ENCODE assay signal across 1 cellular context in the genomic region with DNA sequence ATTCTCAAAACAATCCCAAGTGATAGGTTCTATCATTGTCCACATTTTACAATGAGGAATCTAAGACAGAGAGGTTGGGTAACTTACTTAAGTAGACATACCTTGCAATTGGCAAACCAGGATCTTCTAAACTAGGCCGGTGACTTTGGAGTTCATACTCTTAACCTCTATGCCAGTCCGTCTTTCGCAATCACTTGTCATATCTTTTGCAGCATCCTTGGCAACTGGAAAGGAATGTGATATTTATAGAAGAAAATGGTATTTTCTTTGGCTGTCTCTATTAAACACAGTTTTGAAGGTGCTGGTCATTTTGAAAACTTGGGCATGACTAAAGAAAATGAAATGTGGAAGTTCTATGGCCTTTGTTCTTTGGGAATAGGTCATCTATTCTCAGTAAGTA.
TF ChIP-seq lines count a peak whose summit lies in the region.

No MANE protein-coding gene starts in this region.

TF ChIP-seq in SK-N-SH, 30 proteins besides CTCF, POLR2A, EP300 and RAD21 (continued from another document):
- TF ChIP-seq SIN3A (IDR thresholded peaks at IDR 0.05; ENCODE audit: borderline replicate concordance, low read depth, low read length) (no peak), MEF2A (IDR thresholded peaks at IDR 0.05; ENCODE audit: borderline replicate concordance, low read depth) (no peak), MAX (IDR thresholded peaks at IDR 0.05; ENCODE audit: low read depth) (no peak), TEAD4 (IDR thresholded peaks at IDR 0.05; ENCODE audit: borderline replicate concordance, insufficient read depth) (no peak), RFX5 (IDR thresholded peaks at IDR 0.05; ENCODE audit: low read length) (no peak), EZH2phosphoT487 (IDR thresholded peaks at IDR 0.05; ENCODE audit: borderline replicate concordance, low read depth) (no peak), SMC3 (IDR thresholded peaks at IDR 0.05; ENCODE audit: low read depth, low read length) (no peak), GABPA (IDR thresholded peaks at IDR 0.05; ENCODE audit: low read depth) (no peak), NFIC (IDR thresholded peaks at IDR 0.05; ENCODE audit: borderline replicate concordance) (no peak), FOXJ3 (CRISPR knock-in tag; IDR thresholded peaks at IDR 0.05) (no peak), RCOR1 (IDR thresholded peaks at IDR 0.05; ENCODE audit: low read length) (no peak), GATA2 (CRISPR knock-in tag; IDR thresholded peaks at IDR 0.05) (no peak), YY1 (IDR thresholded peaks at IDR 0.05; ENCODE audit: low read depth) (no peak)
- TF ChIP-seq, protein P1, sequence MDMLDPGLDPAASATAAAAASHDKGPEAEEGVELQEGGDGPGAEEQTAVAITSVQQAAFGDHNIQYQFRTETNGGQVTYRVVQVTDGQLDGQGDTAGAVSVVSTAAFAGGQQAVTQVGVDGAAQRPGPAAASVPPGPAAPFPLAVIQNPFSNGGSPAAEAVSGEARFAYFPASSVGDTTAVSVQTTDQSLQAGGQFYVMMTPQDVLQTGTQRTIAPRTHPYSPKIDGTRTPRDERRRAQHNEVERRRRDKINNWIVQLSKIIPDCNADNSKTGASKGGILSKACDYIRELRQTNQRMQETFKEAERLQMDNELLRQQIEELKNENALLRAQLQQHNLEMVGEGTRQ (IDR thresholded peaks at IDR 0.05; ENCODE audit: borderline replicate concordance, low read depth, low read length), result no peak
